8 cellular contexts compared by ENCODE assay signal in the genomic region with DNA sequence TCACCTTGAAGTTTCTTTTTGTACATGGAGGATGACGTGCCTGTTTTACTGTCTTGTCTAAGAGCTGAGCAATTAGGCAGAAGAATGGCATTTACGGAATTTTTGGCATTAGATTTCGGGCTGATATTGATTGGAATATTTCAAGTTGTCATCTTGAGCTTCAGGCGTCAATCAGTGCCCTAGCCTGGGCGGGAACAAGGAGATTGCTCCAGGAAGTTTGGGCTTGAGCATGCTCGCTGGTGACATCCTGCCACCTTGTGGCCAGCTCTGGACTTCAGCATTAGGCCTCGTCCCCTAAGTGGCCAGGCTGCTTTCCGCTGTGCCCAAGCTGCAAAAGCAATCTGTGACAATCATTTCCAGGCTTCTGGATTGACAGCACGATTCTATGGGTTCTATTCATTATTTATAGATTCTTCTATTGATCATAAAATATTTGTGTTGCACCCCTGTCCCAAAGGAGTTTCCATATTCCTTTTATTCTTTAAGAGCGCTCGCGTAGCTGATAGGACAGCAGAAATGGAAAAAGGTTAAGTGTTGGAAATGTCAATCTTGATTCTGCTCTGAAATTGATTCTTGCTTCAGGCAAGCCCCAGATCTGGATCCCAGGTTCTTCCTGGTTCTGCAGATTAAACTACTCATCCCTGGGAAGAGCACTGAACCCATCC.
DNase-seq lines count a peak whose midpoint lies in the region; ATAC-seq and TF ChIP-seq lines count a peak whose summit lies in the region.

No MANE protein-coding gene starts in this region.

- H3K4me3 ChIP-seq in WI38 (ENCODE audit: low read depth, low read length) (no peak overlapping the region), choroid plexus epithelial cell (ENCODE audit: low read depth, low read length) (peak overlapping the region; percentile 9)

- TF ChIP-seq CTCF in WI38 (IDR thresholded peaks at IDR 0.05; ENCODE audit: low read depth, low read length) (peak; percentile 88), choroid plexus epithelial cell (conservative IDR thresholded peaks at IDR 0.05; ENCODE audit: low read depth, low read length) (peak; percentile 99)

- intact Hi-C loops in left colon (cut with DNase I, micrococcal nuclease): loop anchor here in 1 of 2 donors (5.0 kb wide), 1 partner anchor 324 kb away; no protein-coding TSS in a partner anchor

- DNase-seq in DMS 273 (lab: John Stamatoyannopoulos, UW; ENCODE audit: unreplicated experiment) (peak; percentile 90), DMS 273 treated with DMSO at 0.1 percent for 48 hours (lab: John Stamatoyannopoulos, UW) (no peak), NCI-H2171 (lab: John Stamatoyannopoulos, UW) (peak; percentile 51), choroid plexus epithelial cell (ENCODE audit: low read depth) (peak; percentile 88), left colon (peak; percentile 68 to 90)
- peak; percentile 49 for DNase-seq in stimulated activated CD4-positive, alpha-beta T cell treated with anti-CD3 and anti-CD28 coated beads, Interleukin-1b, Interleukin-23, amount 100 ng/mL, for 48 hours

- ATAC-seq in HG03045 (IDR thresholded peaks at IDR 0.05; ENCODE audit: unreplicated experiment): peak; percentile 74
- ATAC-seq in left colon: peak; percentile 99
